In the genomic region with DNA sequence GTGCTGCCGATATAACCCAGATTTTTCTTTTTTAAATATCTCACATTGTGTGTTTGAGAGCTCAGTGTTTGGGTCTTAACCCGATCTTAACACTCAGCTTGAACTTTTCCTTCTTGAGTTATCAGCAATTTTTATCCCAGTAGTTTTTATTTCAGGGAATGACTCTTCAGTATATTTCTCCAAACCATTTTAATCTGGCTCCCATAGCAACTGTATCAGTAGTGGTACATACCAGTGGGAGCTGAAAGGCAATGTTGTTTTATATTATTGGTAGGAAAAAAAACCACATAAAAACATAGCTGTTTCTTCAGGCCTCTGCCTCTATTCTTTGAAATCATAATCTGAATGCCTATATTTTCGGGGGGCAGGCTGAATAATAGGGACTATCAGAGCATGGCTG, we compare ENCODE assay signal across 15 cellular contexts.
DNase-seq lines count a peak whose midpoint lies in the region; ATAC-seq and TF ChIP-seq lines count a peak whose summit lies in the region.
"Had no signal": no experiment of that assay in that cellular context is flagged by ENCODE, and none has a peak within 500 bp of the region (broad histone marks: within the 10 kb centered on the region; RNA-seq: fewer than 3 reads in every experiment).

No MANE protein-coding gene starts in this region.

- no peak overlapping the region for H3K4me3 ChIP-seq in left ventricle myocardium inferior
- H3K4me3 ChIP-seq: GM23248 had no signal

- no peaks in the 10 kb centered on the region for H3K36me3 ChIP-seq in left ventricle myocardium inferior

- ATAC-seq in Right ventricle myocardium superior (ENCODE audit: poor library complexity) (no peak), GM18502 (IDR thresholded peaks at IDR 0.05; ENCODE audit: poor library complexity, unreplicated experiment) (no peak)

- H3K4me1 ChIP-seq in left ventricle myocardium inferior, result peaks cover 42% of the 10 kb centered on the region

- no peaks in the 10 kb centered on the region for H3K9me3 ChIP-seq in left ventricle myocardium inferior (replicated peaks)

- no peak for TF ChIP-seq CTCF in left ventricle myocardium inferior (IDR thresholded peaks at IDR 0.05; ENCODE audit: borderline replicate concordance)

- intact Hi-C loops in left ventricle myocardium inferior (cut with micrococcal nuclease) (no loop called here), Right ventricle myocardium superior (cut with DNase I) (loop anchor here (10.0 kb wide), 1 partner anchor 215 kb away; no protein-coding TSS in a partner anchor)

- no peaks in the 10 kb centered on the region for H3K27me3 ChIP-seq in left ventricle myocardium inferior (ENCODE audit: low read depth)

- DNase-seq in left ventricle myocardium inferior (no peak), Right ventricle myocardium superior (no peak), caudate nucleus (lab: John Stamatoyannopoulos, UW) (no peak), hepatic stellate cell (ENCODE audit: low spot score) (peak; percentile 1), DMS 273 (lab: John Stamatoyannopoulos, UW; ENCODE audit: unreplicated experiment) (no peak)
- DNase-seq: C1 segment of cervical spinal cord; Calu3; CD4-positive, alpha-beta memory T cell; COR-L47; DMS153; DND-41; GM23248; H7; HCEC 1CT had no signal

- H3K27ac ChIP-seq in left ventricle myocardium inferior (replicated peaks) (peak overlapping the region; percentile 57), caudate nucleus (ENCODE audit: low read depth, low read length) (peak overlapping the region; percentile 61)
- H3K27ac ChIP-seq: GM23248 had no signal
